ENCODE assay signal across 24 cellular contexts in the genomic region with DNA sequence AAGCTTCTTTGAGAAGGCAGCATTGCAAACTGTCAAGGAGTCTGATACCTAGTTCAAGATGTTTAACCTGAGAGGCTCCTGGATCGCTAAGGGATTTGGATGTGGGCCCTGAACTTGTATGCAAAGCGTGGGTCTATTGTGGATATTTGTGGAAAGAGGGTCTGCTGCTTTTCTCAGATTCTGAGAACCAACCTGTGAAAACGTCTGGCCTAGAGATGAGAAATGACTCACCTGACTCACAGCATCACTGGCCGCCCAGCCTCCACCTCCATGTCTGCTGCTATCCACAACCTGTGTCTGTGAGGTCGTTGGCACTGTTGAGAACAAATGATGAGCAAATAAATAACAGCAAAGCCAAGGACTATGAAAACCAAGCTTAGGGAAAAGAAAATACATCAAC. TPM values are rescaled to one million over a fixed set of nuclear protein-coding genes. Genes with fewer than 3 reads are reported as not detected.
DNase-seq lines count a peak whose midpoint lies in the region; ATAC-seq and TF ChIP-seq lines count a peak whose summit lies in the region.
"Had no signal": no experiment of that assay in that cellular context is flagged by ENCODE, and none has a peak within 500 bp of the region (broad histone marks: within the 10 kb centered on the region; RNA-seq: fewer than 3 reads in every experiment).

No MANE protein-coding gene starts in this region.

- H3K27ac ChIP-seq in left ventricle myocardium inferior (replicated peaks) = peak overlapping the region; percentile 78
- peak overlapping the region in 6 of 12 donors; percentile 63 to 77 (median 69) for H3K27ac ChIP-seq in heart left ventricle
- no peak overlapping the region for H3K27ac ChIP-seq in colonic mucosa
- no peak overlapping the region for H3K27ac ChIP-seq in caudate nucleus (ENCODE audit: low read depth, low read length)
- H3K27ac ChIP-seq: BLaER1, SJSA1 had no signal

- ATAC-seq in heart left ventricle (no peak), T-helper 17 cell (no peak)
- ATAC-seq: K562, Right ventricle myocardium inferior had no signal

- peaks cover 37% of the 10 kb centered on the region for H3K4me1 ChIP-seq in left ventricle myocardium inferior
- H3K4me1 ChIP-seq in heart left ventricle = peaks cover 0 to 27% (median 10%) of the 10 kb centered on the region in 12 donors
- H3K4me1 ChIP-seq in colonic mucosa = no peaks in the 10 kb centered on the region
- H3K4me1 ChIP-seq: Caco-2, HAP-1, SJSA1 had no signal

- H3K36me3 ChIP-seq in left ventricle myocardium inferior = no peaks in the 10 kb centered on the region
- H3K36me3 ChIP-seq in heart left ventricle = no peaks in the 10 kb centered on the region
- no peaks in the 10 kb centered on the region for H3K36me3 ChIP-seq in colonic mucosa
- H3K36me3 ChIP-seq: BLaER1, HAP-1, SJSA1 had no signal

- no peak for TF ChIP-seq POLR2A in heart left ventricle (IDR thresholded peaks at IDR 0.05)

- H3K9ac ChIP-seq in colonic mucosa (ENCODE audit: low read depth in 2 of 2, low read length in 2 of 2) = no peak overlapping the region
- H3K9ac ChIP-seq: BLaER1 had no signal

- H3K9me3 ChIP-seq in left ventricle myocardium inferior (replicated peaks) (no peaks in the 10 kb centered on the region), heart left ventricle (no peaks in the 10 kb centered on the region), colonic mucosa (no peaks in the 10 kb centered on the region), T-helper 17 cell (ENCODE audit: control insufficient read depth, low read length, poor library complexity, severe bottlenecking) (no peaks in the 10 kb centered on the region)
- H3K9me3 ChIP-seq: Caco-2, HAP-1, SJSA1 had no signal

- H3K36me3 Mint-ChIP-seq in type B pancreatic cell (no peaks in the 10 kb centered on the region), T-helper 17 cell (ENCODE audit: low read depth) (no peaks in the 10 kb centered on the region)

- H3K27ac Mint-ChIP-seq in type B pancreatic cell (no peak overlapping the region), T-helper 17 cell (no peak overlapping the region)
- H3K27ac Mint-ChIP-seq: CD4-positive, alpha-beta T cell had no signal

- no peaks in the 10 kb centered on the region for H3K27me3 ChIP-seq in left ventricle myocardium inferior (ENCODE audit: low read depth)
- no peaks in the 10 kb centered on the region for H3K27me3 ChIP-seq in heart left ventricle
- no peaks in the 10 kb centered on the region for H3K27me3 ChIP-seq in colonic mucosa
- H3K27me3 ChIP-seq: BLaER1, SJSA1 had no signal

- no peaks in the 10 kb centered on the region for H3K9me3 Mint-ChIP-seq in type B pancreatic cell
- H3K9me3 Mint-ChIP-seq: CD4-positive, alpha-beta T cell had no signal

- no peak for TF ChIP-seq CTCF in left ventricle myocardium inferior (IDR thresholded peaks at IDR 0.05; ENCODE audit: borderline replicate concordance)
- no peak for TF ChIP-seq CTCF in heart left ventricle (IDR thresholded peaks at IDR 0.05)
- no peak for TF ChIP-seq CTCF in colonic mucosa (IDR thresholded peaks at IDR 0.05)
- TF ChIP-seq CTCF in type B pancreatic cell (conservative IDR thresholded peaks at IDR 0.05) = no peak

- no peak overlapping the region for H3K4me3 ChIP-seq in left ventricle myocardium inferior
- no peak overlapping the region for H3K4me3 ChIP-seq in heart left ventricle
- no peak overlapping the region for H3K4me3 ChIP-seq in colonic mucosa
- H3K4me3 ChIP-seq: BLaER1, HAP-1, K562, SJSA1 had no signal

- DNase-seq in left ventricle myocardium inferior (no peak), heart left ventricle (no peak), DMS53 treated with DMSO at 0.1 percent for 48 hours (lab: John Stamatoyannopoulos, UW; ENCODE audit: unreplicated experiment) (peak; percentile 77), colonic mucosa (peak; percentile 4), type B pancreatic cell (ENCODE audit: extremely low spot score, unreplicated experiment) (peak; percentile 6), caudate nucleus (lab: John Stamatoyannopoulos, UW) (no peak), T-helper 17 cell (no peak)
- DNase-seq: Caco-2; CD4-positive, alpha-beta T cell; EL; MM.1S; NCI-H1048; NCI-H1417 treated with DMSO at 0.1 percent for 48 hours; NCI-H187; NCI-H2227 treated with DMSO at 0.1 percent for 48 hours; NCI-H510A; NCI-H748 treated with DMSO at 0.1 percent for 48 hours; OCI-M1 had no signal

- intact Hi-C loops in left ventricle myocardium inferior (cut with micrococcal nuclease) = no loop called here
- intact Hi-C loops in heart left ventricle (cut with DNase I) = no loop called here
- intact Hi-C loops in colonic mucosa (cut with DNase I) = no loop called here

- WGBS in heart left ventricle, 4 donors = 80 to 88% (median 83%) methylated on average over 5 of the region's 5 CpGs

- H3K4me3 Mint-ChIP-seq in type B pancreatic cell (no peak overlapping the region), T-helper 17 cell (no peak overlapping the region)
- H3K4me3 Mint-ChIP-seq: CD4-positive, alpha-beta T cell had no signal

- peaks cover 17% of the 10 kb centered on the region for H3K27me3 Mint-ChIP-seq in type B pancreatic cell
- H3K27me3 Mint-ChIP-seq in T-helper 17 cell = peaks cover 30% of the 10 kb centered on the region

- H3K4me1 Mint-ChIP-seq in type B pancreatic cell (ENCODE audit: unreplicated experiment) (no peaks in the 10 kb centered on the region), T-helper 17 cell (peaks cover 2% of the 10 kb centered on the region)

RNA-seq across cellular contexts. Expression of gene PROM1, which starts 33.3 kb away (rescaled TPM):
- total RNA-seq in left ventricle myocardium inferior = 2.9 TPM
- 10 to 100 TPM in 3 of 9 donors, 1 to 10 TPM in 6; 2.7 to 30.5 (median 6.1) TPM for total RNA-seq in heart left ventricle
- polyA plus RNA-seq in heart left ventricle = 1 to 10 TPM; 1.5 to 1.9 TPM
- 10 to 100 TPM; 34.3 to 63.9 TPM for total RNA-seq in colonic mucosa
- total RNA-seq in type B pancreatic cell (ENCODE audit: low replicate concordance) = 12.9 and 30.3 TPM in 2 replicates
- total RNA-seq in T-helper 17 cell = not detected
- total RNA-seq: CD4-positive, alpha-beta T cell; K562; LHCN-M2; SJSA1 had no signal

Comparison
In these comparisons a context has a peak if more than half of its experiments do, and no peak if none do; other contexts are left out.
1. DNase-seq: peak in DMS53 treated with DMSO at 0.1 percent for 48 hours (single experiment), colonic mucosa (single experiment) and type B pancreatic cell (single experiment); none in left ventricle myocardium inferior (single experiment), heart left ventricle (0 of 5), caudate nucleus (0 of 61) and T-helper 17 cell (0 of 3).